ENCODE assay signal across 1 cellular context in genomic region chr12:56688129-56688845, GRCh38.
TF ChIP-seq lines count a peak whose summit lies in the region.

Gene PTGES3 (minus strand): TSS chr12:56688284. CDS start chr12:56687999, 285 bp downstream.

TF ChIP-seq in K562, 482 proteins besides CTCF, POLR2A, EP300 and RAD21 (continued from another document and continues in another):
- 0 out of 2 replicates have a peak, but pooled peaks have one; percentile 4 for TF ChIP-seq SNIP1 (IDR thresholded peaks at IDR 0.05; ENCODE audit: low read depth)
- 0 out of 4 replicates have a peak, but pooled peaks of 1 of the 2 experiments have one; percentile 28 for TF ChIP-seq KDM4B (IDR thresholded peaks at IDR 0.05; ENCODE audit: borderline replicate concordance in 2 of 2, low read depth in 1 of 2)
- TF ChIP-seq PRDM10 (IDR thresholded peaks at IDR 0.05; ENCODE audit: partially characterized antibody) = peak; percentile 38
- 0 out of 2 replicates have a peak, but pooled peaks have one; percentile 50 for TF ChIP-seq ZNF717 (CRISPR knock-in tag; IDR thresholded peaks at IDR 0.05)
- no peak for TF ChIP-seq PURB (CRISPR knock-in tag; IDR thresholded peaks at IDR 0.05; ENCODE audit: low read depth)
- peak; percentile 86 for TF ChIP-seq HNRNPLL (IDR thresholded peaks at IDR 0.05; ENCODE audit: low read depth, low read length, poor library complexity, severe bottlenecking)
- TF ChIP-seq BDP1 (IDR thresholded peaks at IDR 0.05; ENCODE audit: insufficient read depth, insufficient read length) = no peak
- TF ChIP-seq ZNF583 (CRISPR knock-in tag; IDR thresholded peaks at IDR 0.05) = 0 out of 2 replicates have a peak, but pooled peaks have one; percentile 19
- TF ChIP-seq ZNF644 (tag; IDR thresholded peaks at IDR 0.05; ENCODE audit: low read depth) = peak; percentile 78; the same call in 1 of the 2 replicates
- no peak for TF ChIP-seq SNAPC5 (CRISPR knock-in tag; IDR thresholded peaks at IDR 0.05)
- no peak for TF ChIP-seq ZNF146 (CRISPR knock-in tag; IDR thresholded peaks at IDR 0.05; ENCODE audit: unreplicated experiment)
- no peak for TF ChIP-seq ZNF174 (CRISPR knock-in tag; IDR thresholded peaks at IDR 0.05)
- peak; percentile 84 for TF ChIP-seq ZNF766 (CRISPR knock-in tag; conservative IDR thresholded peaks at IDR 0.05)
- no peak for TF ChIP-seq REST (CRISPR knock-in tag; IDR thresholded peaks at IDR 0.05; ENCODE audit: low read depth)
- TF ChIP-seq THAP7 (CRISPR knock-in tag; IDR thresholded peaks at IDR 0.05) = peak; percentile 66; the same call in 1 of the 2 replicates
- 0 out of 2 replicates have a peak, but pooled peaks have one; percentile 5 for TF ChIP-seq HLTF (IDR thresholded peaks at IDR 0.05)
- peak; percentile 96 for TF ChIP-seq ZBTB2 (IDR thresholded peaks at IDR 0.05)
- no peak for TF ChIP-seq PRPF4 (IDR thresholded peaks at IDR 0.05; ENCODE audit: insufficient read depth, low read depth, low read length, poor library complexity, severe bottlenecking)
- TF ChIP-seq RUNX1 (IDR thresholded peaks at IDR 0.05; ENCODE audit: low read depth) = no peak
- TF ChIP-seq LEF1 (IDR thresholded peaks at IDR 0.05) = peak; percentile 20; the same call in 1 of the 2 replicates
- TF ChIP-seq HMG20B (CRISPR knock-in tag; IDR thresholded peaks at IDR 0.05) = peak; percentile 82; the same call in 1 of the 2 replicates
- peak; percentile 84 for TF ChIP-seq BACH1 (tag; IDR thresholded peaks at IDR 0.05)
- TF ChIP-seq TGIF2 (CRISPR knock-in tag; IDR thresholded peaks at IDR 0.05) = no peak
- TF ChIP-seq SIN3A (IDR thresholded peaks at IDR 0.05; ENCODE audit: borderline replicate concordance in 2 of 2, control insufficient read depth in 1 of 2, low read depth in 2 of 2, low read length in 2 of 2) = peak in 1 of 2 experiments; percentile 76; a peak in 2 of 4 replicates
- TF ChIP-seq NFIX (CRISPR knock-in tag; IDR thresholded peaks at IDR 0.05; ENCODE audit: low read depth) = no peak
- TF ChIP-seq C11orf30 (IDR thresholded peaks at IDR 0.05; ENCODE audit: low read depth) = peak; percentile 99
- peak; percentile 68; the same call in 1 of the 2 replicates for TF ChIP-seq MAFF (IDR thresholded peaks at IDR 0.05; ENCODE audit: low read length)
- TF ChIP-seq L3MBTL2 (IDR thresholded peaks at IDR 0.05) = peak; percentile 97
- no peak for TF ChIP-seq POLR3G (IDR thresholded peaks at IDR 0.05; ENCODE audit: extremely low read depth, insufficient read length, insufficient replicate concordance)
- TF ChIP-seq CHCHD3 (CRISPR knock-in tag; IDR thresholded peaks at IDR 0.05) = peak; percentile 84
- peak; percentile 25 for TF ChIP-seq NELFE (IDR thresholded peaks at IDR 0.05; ENCODE audit: insufficient read depth, insufficient read length)
- peak; percentile 64 for TF ChIP-seq MXI1 (IDR thresholded peaks at IDR 0.05; ENCODE audit: low read depth, low read length)
- peak; percentile 82; the same call in 1 of the 2 replicates for TF ChIP-seq THRAP3 (IDR thresholded peaks at IDR 0.05; ENCODE audit: borderline replicate concordance)
- peak; percentile 0; the same call in 1 of the 2 replicates for TF ChIP-seq ATF6 (CRISPR knock-in tag; IDR thresholded peaks at IDR 0.05)
- peak; percentile 62 for TF ChIP-seq JUND (IDR thresholded peaks at IDR 0.05; ENCODE audit: borderline replicate concordance, low read depth, low read length)
- no peak for TF ChIP-seq JUND (tag; IDR thresholded peaks at IDR 0.05; ENCODE audit: borderline replicate concordance, low read depth, low read length)
- no peak for TF ChIP-seq ZNF518B (CRISPR knock-in tag; IDR thresholded peaks at IDR 0.05)
- TF ChIP-seq HNRNPL (IDR thresholded peaks at IDR 0.05; ENCODE audit: low read depth, low read length) = 0 out of 2 replicates have a peak, but pooled peaks have one; percentile 43
- no peak for TF ChIP-seq NR2C2 (CRISPR knock-in tag; IDR thresholded peaks at IDR 0.05)
- TF ChIP-seq NR2C2 (tag; IDR thresholded peaks at IDR 0.05) = peak; percentile 67
- peak; percentile 96 for TF ChIP-seq MTA1 (IDR thresholded peaks at IDR 0.05; ENCODE audit: borderline replicate concordance)
- TF ChIP-seq ZFX (CRISPR knock-in tag; IDR thresholded peaks at IDR 0.05) = peak; percentile 91
- TF ChIP-seq ZNF311 (CRISPR knock-in tag; IDR thresholded peaks at IDR 0.05) = no peak
- peak; percentile 86 for TF ChIP-seq ZNF592 (IDR thresholded peaks at IDR 0.05)
- peak; percentile 66 for TF ChIP-seq ATF1 (CRISPR knock-in tag; IDR thresholded peaks at IDR 0.05)
- peak; percentile 90 for TF ChIP-seq ATF1 (tag; IDR thresholded peaks at IDR 0.05)
